8 cellular contexts compared by ENCODE assay signal in genomic region chr17:38415250-38416194, GRCh38. TPM values are rescaled to one million over a fixed set of nuclear protein-coding genes. Genes with fewer than 3 reads are reported as not detected.
DNase-seq lines count a peak whose midpoint lies in the region; ATAC-seq lines count a peak whose summit lies in the region.

No MANE protein-coding gene starts in this region.

- peak overlapping the region; percentile 73 for H3K27ac Mint-ChIP-seq in activated naive CD8-positive, alpha-beta T cell treated with anti-CD3 and anti-CD28 coated beads, Interleukin-2, amount 50 U/mL, for 24 hours

- peak; percentile 49 for ATAC-seq in HG03280 (IDR thresholded peaks at IDR 0.05; ENCODE audit: unreplicated experiment)
- ATAC-seq in activated naive CD8-positive, alpha-beta T cell treated with anti-CD3 and anti-CD28 coated beads, Interleukin-2, amount 50 U/mL, for 24 hours, result peak; percentile 54
- peak; percentile 39 for ATAC-seq in left colon
- ATAC-seq in HG03039 (IDR thresholded peaks at IDR 0.05; ENCODE audit: unreplicated experiment), result no peak
- ATAC-seq in HG03196 (IDR thresholded peaks at IDR 0.05; ENCODE audit: unreplicated experiment), result no peak

- no peaks in the 10 kb centered on the region for H3K36me3 Mint-ChIP-seq in activated naive CD8-positive, alpha-beta T cell treated with anti-CD3 and anti-CD28 coated beads, Interleukin-2, amount 50 U/mL, for 24 hours (ENCODE audit: low read depth)

- DNase-seq in DMS 273 (lab: John Stamatoyannopoulos, UW; ENCODE audit: unreplicated experiment) (peak; percentile 93), NCI-H524 treated with DMSO at 0.1 percent for 48 hours (lab: John Stamatoyannopoulos, UW) (peak; percentile 65), left colon (no peak), posterior vena cava (ENCODE audit: low spot score) (no peak)
- peak; percentile 34 for DNase-seq in activated naive CD8-positive, alpha-beta T cell treated with anti-CD3 and anti-CD28 coated beads, Interleukin-2, amount 50 U/mL, for 24 hours

- peaks cover 38% of the 10 kb centered on the region for H3K27me3 Mint-ChIP-seq in activated naive CD8-positive, alpha-beta T cell treated with anti-CD3 and anti-CD28 coated beads, Interleukin-2, amount 50 U/mL, for 24 hours

- intact Hi-C loops in left colon (cut with DNase I, micrococcal nuclease), result loop anchor here (2.0 to 5.0 kb wide), 2 partner anchors 67 to 68 kb away; no protein-coding TSS in a partner anchor
- intact Hi-C loops in posterior vena cava (cut with DNase I), result loop anchor here in 1 of 2 donors (5.0 kb wide), 1 partner anchor 63 kb away; the partner anchor contains the start of gene SOCS7

- H3K9me3 Mint-ChIP-seq in activated naive CD8-positive, alpha-beta T cell treated with anti-CD3 and anti-CD28 coated beads, Interleukin-2, amount 50 U/mL, for 24 hours, result no peaks in the 10 kb centered on the region

- peaks cover 9% of the 10 kb centered on the region for H3K4me1 Mint-ChIP-seq in activated naive CD8-positive, alpha-beta T cell treated with anti-CD3 and anti-CD28 coated beads, Interleukin-2, amount 50 U/mL, for 24 hours

- peak overlapping the region; percentile 46 for H3K4me3 Mint-ChIP-seq in activated naive CD8-positive, alpha-beta T cell treated with anti-CD3 and anti-CD28 coated beads, Interleukin-2, amount 50 U/mL, for 24 hours

RNA-seq across cellular contexts. Expression of gene ARHGAP23, which starts 12.7 kb away (rescaled TPM):
- total RNA-seq in left colon, result 10 to 100 TPM in 1 of 2 donors, 1 to 10 TPM in 1; 3.9 to 11.3 TPM
- total RNA-seq in posterior vena cava, result 10 to 100 TPM; 72.9 to 90.4 TPM

Comparison
In these comparisons a context has a peak if more than half of its experiments do, and no peak if none do; other contexts are left out.
1. DNase-seq: peak in DMS 273 (single experiment), NCI-H524 treated with DMSO at 0.1 percent for 48 hours (single experiment) and activated naive CD8-positive, alpha-beta T cell treated with anti-CD3 and anti-CD28 coated beads, Interleukin-2, amount 50 U/mL, for 24 hours (single experiment); none in left colon (0 of 2) and posterior vena cava (single experiment).
2. ATAC-seq: peak in HG03280 (single experiment), activated naive CD8-positive, alpha-beta T cell treated with anti-CD3 and anti-CD28 coated beads, Interleukin-2, amount 50 U/mL, for 24 hours (single experiment) and left colon (single experiment); none in HG03039 (single experiment) and HG03196 (single experiment).
3. RNA of gene ARHGAP23, which starts 12.7 kb away (total RNA-seq): 72.9 to 90.4 TPM in posterior vena cava; 3.9 to 11.3 TPM in left colon; every median in the first group is over 4 times any median in the second.